1 cellular context compared by ENCODE assay signal in genomic region chr13:69566104-69566716, GRCh38.
TF ChIP-seq lines count a peak whose summit lies in the region.

No MANE protein-coding gene starts in this region.

TF ChIP-seq in GM12878, 131 proteins besides CTCF, POLR2A, EP300 and RAD21 (continued from another document):
- TF ChIP-seq E4F1 (IDR thresholded peaks at IDR 0.05; ENCODE audit: borderline replicate concordance, partially characterized antibody) (no peak), MXI1 (IDR thresholded peaks at IDR 0.05; ENCODE audit: low read depth, low read length) (no peak), HDGF (IDR thresholded peaks at IDR 0.05) (no peak), HSF1 (IDR thresholded peaks at IDR 0.05; ENCODE audit: low read depth, low read length) (no peak), DPF2 (IDR thresholded peaks at IDR 0.05) (peak; percentile 90), NKRF (conservative IDR thresholded peaks at IDR 0.05) (no peak), PKNOX1 (IDR thresholded peaks at IDR 0.05) (no peak), YY1 (IDR thresholded peaks at IDR 0.05; ENCODE audit: low read depth, low read length) (no peak), ZNF217 (IDR thresholded peaks at IDR 0.05) (peak; percentile 27; the same call in 1 of the 2 replicates), ASH2L (IDR thresholded peaks at IDR 0.05; ENCODE audit: borderline replicate concordance, low read depth) (no peak), SREBF1 (IDR thresholded peaks at IDR 0.05; ENCODE audit: low read length) (no peak), SP1 (IDR thresholded peaks at IDR 0.05; ENCODE audit: low read depth, low read length) (no peak), ATF7 (IDR thresholded peaks at IDR 0.05; ENCODE audit: low read depth) (peak; percentile 75), BMI1 (IDR thresholded peaks at IDR 0.05; ENCODE audit: borderline replicate concordance) (peak; percentile 90), SREBF2 (IDR thresholded peaks at IDR 0.05; ENCODE audit: low read length) (no peak), STAT1 (conservative IDR thresholded peaks at IDR 0.05) (no peak)
